Comparison of ENCODE assay signal across 19 cellular contexts in the genomic region with DNA sequence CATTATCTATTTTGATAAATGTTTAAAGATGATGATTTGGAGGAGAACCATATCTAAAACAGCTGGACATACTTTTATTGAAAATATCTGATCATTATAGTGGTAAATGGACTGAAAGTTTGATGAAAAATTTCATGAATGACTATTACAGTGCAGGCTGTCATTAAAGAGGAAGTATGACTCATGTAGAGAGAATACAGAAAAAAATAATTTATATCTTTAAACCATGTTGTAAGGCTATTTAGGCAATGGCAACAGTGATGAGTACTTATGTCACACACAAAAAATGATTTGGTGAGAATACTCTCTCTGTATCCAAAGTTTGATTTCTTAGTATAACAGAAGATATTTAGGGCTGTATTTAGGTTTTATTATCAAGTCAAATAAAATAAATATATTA. TPM values are rescaled to one million over a fixed set of nuclear protein-coding genes. Genes with fewer than 3 reads are reported as not detected.
DNase-seq lines count a peak whose midpoint lies in the region; ATAC-seq, FAIRE-seq and TF ChIP-seq lines count a peak whose summit lies in the region.
"Had no signal": no experiment of that assay in that cellular context is flagged by ENCODE, and none has a peak within 500 bp of the region (broad histone marks: within the 10 kb centered on the region; RNA-seq: fewer than 3 reads in every experiment).

No MANE protein-coding gene starts in this region.

- H4K20me1 ChIP-seq in IMR-90 (ENCODE audit: insufficient read depth, low read length) = no peaks in the 10 kb centered on the region
- H4K20me1 ChIP-seq: BLaER1 had no signal

- peaks cover 0 to 7% of the 10 kb centered on the region in 2 donors for H3K36me3 Mint-ChIP-seq in activated naive CD4-positive, alpha-beta T cell treated with anti-CD3 and anti-CD28 coated beads, Interleukin-2, amount 50 U/mL, for 72 hours

- DNase-seq in CD1c-positive myeloid dendritic cell (ENCODE audit: extremely low spot score) (peak; percentile 48), IMR-90 (peak; percentile 55), amniotic stem cell (lab: John Stamatoyannopoulos, UW) (peak; percentile 16), foreskin melanocyte (peak; percentile 5), frontal cortex (ENCODE audit: low spot score in 2 of 2) (no peak), retina (no peak), amygdala (lab: John Stamatoyannopoulos, UW) (no peak)
- DNase-seq in activated naive CD4-positive, alpha-beta T cell treated with anti-CD3 and anti-CD28 coated beads, Interleukin-2, amount 50 U/mL, for 72 hours (ENCODE audit: low spot score in 2 of 2) = no peak
- DNase-seq: activated CD4-positive, alpha-beta T cell treated with anti-CD3 and anti-CD28 coated beads, Interleukin-2, amount 10 ng/mL, durations not matched to agents 7 days and 5 days; activated T-cell treated with anti-CD3 and anti-CD28 coated beads, Interleukin-2, amount 50 U/mL, for 24 hours; DMS79 treated with DMSO at 0.1 percent for 48 hours; gastrocnemius medialis; NCI-H1105 treated with DMSO at 0.1 percent for 48 hours; NCI-H446; Peyer's patch; posterior cingulate gyrus had no signal

- H3K9me3 ChIP-seq in IMR-90 (ENCODE audit: control insufficient read depth, insufficient read depth, low read length) = no peaks in the 10 kb centered on the region
- H3K9me3 ChIP-seq: gastrocnemius medialis, Peyer's patch had no signal

- in situ Hi-C loops in IMR-90 (cut with MboI; ENCODE audit: low sequenced_read_pairs) = no loop called here

- no peak overlapping the region for H2BK120ac ChIP-seq in IMR-90 (ENCODE audit: low read depth, low read length)

- peaks cover 4% of the 10 kb centered on the region; the same call in 1 of the 2 replicates for H3K4me1 ChIP-seq in IMR-90 (ENCODE audit: control insufficient read depth, insufficient read depth, low read length)
- H3K4me1 ChIP-seq: BLaER1, gastrocnemius medialis, Peyer's patch had no signal

- no TSS peak for BruUV-seq in IMR-90 (replicated peaks; lab: Mats Ljungman, UMichigan)

- no peak overlapping the region for H3K18ac ChIP-seq in IMR-90 (ENCODE audit: low read depth, low read length)

- no peak for TF ChIP-seq POLR2A in IMR-90 (IDR thresholded peaks at IDR 0.05; ENCODE audit: low read depth, low read length)

- H4K5ac ChIP-seq in IMR-90 (ENCODE audit: low read depth, low read length) = no peak overlapping the region

- intact Hi-C loops in IMR-90 (cut with micrococcal nuclease) = no loop called here

- H3K9me3 Mint-ChIP-seq in activated naive CD4-positive, alpha-beta T cell treated with anti-CD3 and anti-CD28 coated beads, Interleukin-2, amount 50 U/mL, for 72 hours = no peaks in the 10 kb centered on the region
- H3K9me3 Mint-ChIP-seq: activated CD4-positive, alpha-beta T cell treated with anti-CD3 and anti-CD28 coated beads, Interleukin-2, amount 10 ng/mL, durations not matched to agents 7 days and 5 days; dendritic cell treated with granulocyte-macrophage colony-stimulating factor and Interleukin-4, amounts not matched to agents 40 ng/mL and 50 ng/mL, for 4 days had no signal

- H3K14ac ChIP-seq in IMR-90 (replicated peaks; ENCODE audit: low read depth, low read length) = no peak overlapping the region

- peak; percentile 50 for ATAC-seq in IMR-90 (ENCODE audit: low read depth)
- no peak for ATAC-seq in activated naive CD4-positive, alpha-beta T cell treated with anti-CD3 and anti-CD28 coated beads, Interleukin-2, amount 50 U/mL, for 72 hours
- ATAC-seq: gastrocnemius medialis had no signal

- no peaks in the 10 kb centered on the region for H3K9me1 ChIP-seq in IMR-90 (ENCODE audit: insufficient read depth, low read length)

- no peak overlapping the region for H3K9ac ChIP-seq in IMR-90 (ENCODE audit: low read depth, low read length)
- H3K9ac ChIP-seq: BLaER1 had no signal

- H2AFZ ChIP-seq in IMR-90 (replicated peaks; ENCODE audit: low read length, poor library complexity) = no peak overlapping the region

- H3K56ac ChIP-seq in IMR-90 (ENCODE audit: extremely low read depth, insufficient read depth, low read length) = no peak overlapping the region

- FAIRE-seq in frontal cortex (lab: Jason Lieb, UNC) = no peak

- POLR2A ChIA-PET in IMR-90 (lab: Charles Lee; ENCODE audit: unreplicated experiment) = no interaction called here

- no peak overlapping the region for H3K4ac ChIP-seq in IMR-90 (ENCODE audit: low read depth, low read length)

- CTCF ChIA-PET in IMR-90 (lab: Yijun Ruan, JAX) = no interaction called here

- no peak overlapping the region for H2BK5ac ChIP-seq in IMR-90 (ENCODE audit: low read depth, low read length, poor library complexity, severe bottlenecking)

- H2BK15ac ChIP-seq in IMR-90 (ENCODE audit: low read depth, low read length) = no peak overlapping the region

- H3K79me1 ChIP-seq in IMR-90 (ENCODE audit: low read depth in 1 of 2, low read length in 2 of 2) = peaks cover 0 to 4% of the 10 kb centered on the region in 2 experiments; a peak in 1 of 4 replicates

- H4K91ac ChIP-seq in IMR-90 (ENCODE audit: insufficient read depth, low read depth, low read length) = no peak overlapping the region

- TF ChIP-seq RAD21 in IMR-90 (IDR thresholded peaks at IDR 0.05; ENCODE audit: low read length) = no peak

- H2AK9ac ChIP-seq in IMR-90 (replicated peaks; ENCODE audit: low read depth, low read length, poor library complexity) = no peak overlapping the region

- dilution Hi-C loops in IMR-90 (cut with HindIII; ENCODE audit: low sequenced_read_pairs, unreplicated experiment) = no loop called here

- no peak for TF ChIP-seq CTCF in IMR-90 (conservative IDR thresholded peaks at IDR 0.05; ENCODE audit: low read depth, low read length)

- H3K4me3 ChIP-seq in IMR-90 (ENCODE audit: insufficient read depth, low read depth, low read length) = no peak overlapping the region
- H3K4me3 ChIP-seq: BLaER1, gastrocnemius medialis, Peyer's patch had no signal

- H2BK20ac ChIP-seq in IMR-90 (ENCODE audit: low read depth, low read length) = no peak overlapping the region

- no peak overlapping the region for H3K27ac ChIP-seq in IMR-90 (ENCODE audit: insufficient read depth, low read length)
- H3K27ac ChIP-seq: BLaER1, gastrocnemius medialis, Peyer's patch had no signal

- H3K27me3 ChIP-seq in IMR-90 (ENCODE audit: control insufficient read depth, insufficient read depth, low read length) = no peaks in the 10 kb centered on the region
- H3K27me3 ChIP-seq: BLaER1, gastrocnemius medialis, Peyer's patch had no signal

- H3K36me3 ChIP-seq in IMR-90 (ENCODE audit: control insufficient read depth, insufficient read depth, low read length) = no peaks in the 10 kb centered on the region
- H3K36me3 ChIP-seq: BLaER1, gastrocnemius medialis, Peyer's patch had no signal

- no peak overlapping the region for H3K27ac Mint-ChIP-seq in activated naive CD4-positive, alpha-beta T cell treated with anti-CD3 and anti-CD28 coated beads, Interleukin-2, amount 50 U/mL, for 72 hours
- H3K27ac Mint-ChIP-seq: activated CD4-positive, alpha-beta T cell treated with anti-CD3 and anti-CD28 coated beads, Interleukin-2, amount 10 ng/mL, durations not matched to agents 7 days and 5 days; activated T-cell treated with anti-CD3 and anti-CD28 coated beads, Interleukin-2, amount 50 U/mL, for 24 hours; dendritic cell treated with granulocyte-macrophage colony-stimulating factor and Interleukin-4, amounts not matched to agents 40 ng/mL and 50 ng/mL, for 4 days had no signal

- no peak overlapping the region for H2AK5ac ChIP-seq in IMR-90 (ENCODE audit: low read depth, low read length)

- no peak overlapping the region for H4K8ac ChIP-seq in IMR-90 (ENCODE audit: low read depth in 2 of 2, low read length in 2 of 2)

- no peak overlapping the region for H3K4me2 ChIP-seq in IMR-90 (ENCODE audit: low read depth, low read length)
- H3K4me2 ChIP-seq: BLaER1 had no signal

- no peak overlapping the region for H3K23ac ChIP-seq in IMR-90 (ENCODE audit: low read depth, low read length)

TF ChIP-seq in IMR-90, 13 proteins besides CTCF, POLR2A, EP300 and RAD21:
- TF ChIP-seq RCOR1 (IDR thresholded peaks at IDR 0.05; ENCODE audit: insufficient replicate concordance, low read length) (no peak), MAZ (IDR thresholded peaks at IDR 0.05; ENCODE audit: borderline replicate concordance, low read depth, low read length) (no peak), BHLHE40 (IDR thresholded peaks at IDR 0.05; ENCODE audit: low read depth, low read length) (no peak), FOS (IDR thresholded peaks at IDR 0.05; ENCODE audit: low read depth, low read length) (peak; percentile 65; the same call in 1 of the 2 replicates), USF2 (IDR thresholded peaks at IDR 0.05; ENCODE audit: low read depth, low read length) (no peak), CHD1 (IDR thresholded peaks at IDR 0.05; ENCODE audit: low read depth, low read length) (no peak), SMC3 (IDR thresholded peaks at IDR 0.05; ENCODE audit: low read depth, low read length) (no peak), CEBPB (IDR thresholded peaks at IDR 0.05; ENCODE audit: low read depth, low read length) (peak; percentile 42; the same call in 1 of the 2 replicates)
- TF ChIP-seq, protein P1, sequence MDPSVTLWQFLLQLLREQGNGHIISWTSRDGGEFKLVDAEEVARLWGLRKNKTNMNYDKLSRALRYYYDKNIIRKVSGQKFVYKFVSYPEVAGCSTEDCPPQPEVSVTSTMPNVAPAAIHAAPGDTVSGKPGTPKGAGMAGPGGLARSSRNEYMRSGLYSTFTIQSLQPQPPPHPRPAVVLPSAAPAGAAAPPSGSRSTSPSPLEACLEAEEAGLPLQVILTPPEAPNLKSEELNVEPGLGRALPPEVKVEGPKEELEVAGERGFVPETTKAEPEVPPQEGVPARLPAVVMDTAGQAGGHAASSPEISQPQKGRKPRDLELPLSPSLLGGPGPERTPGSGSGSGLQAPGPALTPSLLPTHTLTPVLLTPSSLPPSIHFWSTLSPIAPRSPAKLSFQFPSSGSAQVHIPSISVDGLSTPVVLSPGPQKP (IDR thresholded peaks at IDR 0.05; ENCODE audit: borderline replicate concordance, low read depth, low read length) = no peak

RNA-seq across cellular contexts. Expression of gene GLRB, which starts 3.9 kb away (rescaled TPM):
- total RNA-seq in IMR-90 (2012; rRNA removed) = 3.0 and 3.9 TPM in 2 replicates
- polyA plus RNA-seq in IMR-90 (2012; rRNA removed) = 2.8 and 3.2 TPM in 2 replicates
- polyA plus RNA-seq in IMR-90 (2012; cell fraction: cytosol; rRNA removed) = 0.69 and 0.91 TPM in 2 replicates
- 0.50 and 3.1 TPM in 2 replicates for polyA plus RNA-seq in IMR-90 (2012; cell fraction: nucleus; rRNA removed; ENCODE audit: low replicate concordance)
- 44.0 TPM for total RNA-seq in frontal cortex
- total RNA-seq in activated naive CD4-positive, alpha-beta T cell treated with anti-CD3 and anti-CD28 coated beads, Interleukin-2, amount 50 U/mL, for 72 hours = not detected
- total RNA-seq: activated CD4-positive, alpha-beta T cell treated with anti-CD3 and anti-CD28 coated beads, Interleukin-2, amount 10 ng/mL, durations not matched to agents 7 days and 5 days; T-helper 2 cell treated with Interferon-gamma antibody and Interleukin-4, amounts not matched to agents 100 ng/mL and 5 ng/mL, for 36 hours had no signal

Comparison
In these comparisons a context has a peak if more than half of its experiments do, and no peak if none do; other contexts are left out.
1. DNase-seq: peak in CD1c-positive myeloid dendritic cell (single experiment), IMR-90 (single experiment), amniotic stem cell (single experiment) and foreskin melanocyte (single experiment); none in frontal cortex (0 of 2), retina (single experiment), amygdala (0 of 56) and activated naive CD4-positive, alpha-beta T cell treated with anti-CD3 and anti-CD28 coated beads, Interleukin-2, amount 50 U/mL, for 72 hours (0 of 2).